ENCODE assay signal across 1 cellular context in genomic region chr2:135059577-135059976, GRCh38.
TF ChIP-seq lines count a peak whose summit lies in the region.

No MANE protein-coding gene starts in this region.

TF ChIP-seq in HepG2, 621 proteins besides CTCF, POLR2A, EP300 and RAD21:
- TF ChIP-seq ZNF749 (CRISPR knock-in tag; IDR thresholded peaks at IDR 0.05; ENCODE audit: borderline replicate concordance) (no peak), PRDM15 (CRISPR knock-in tag; IDR thresholded peaks at IDR 0.05) (no peak), CREM (IDR thresholded peaks at IDR 0.05) (no peak), CREM (CRISPR knock-in tag; IDR thresholded peaks at IDR 0.05) (no peak), GTF3A (CRISPR knock-in tag; conservative IDR thresholded peaks at IDR 0.05) (no peak), ZNF761 (CRISPR knock-in tag; conservative IDR thresholded peaks at IDR 0.05) (no peak), ZNF782 (CRISPR knock-in tag; IDR thresholded peaks at IDR 0.05; ENCODE audit: borderline replicate concordance) (no peak), SOX13 (IDR thresholded peaks at IDR 0.05) (no peak), SOX13 (CRISPR knock-in tag; conservative IDR thresholded peaks at IDR 0.05 in 1 of 2, IDR thresholded peaks at IDR 0.05 in 1 of 2) (no peak), KMT2A (CRISPR knock-in tag; IDR thresholded peaks at IDR 0.05) (no peak), AKAP8 (CRISPR knock-in tag; IDR thresholded peaks at IDR 0.05) (no peak), AHR (CRISPR knock-in tag; IDR thresholded peaks at IDR 0.05) (no peak), ZNF644 (CRISPR knock-in tag; IDR thresholded peaks at IDR 0.05; ENCODE audit: low read depth) (no peak), NPAS2 (CRISPR knock-in tag; IDR thresholded peaks at IDR 0.05; ENCODE audit: borderline replicate concordance) (no peak), THRA (CRISPR knock-in tag; IDR thresholded peaks at IDR 0.05; ENCODE audit: borderline replicate concordance) (no peak), NR2F2 (IDR thresholded peaks at IDR 0.05; ENCODE audit: borderline replicate concordance, low read depth) (no peak), SPEN (CRISPR knock-in tag; IDR thresholded peaks at IDR 0.05; ENCODE audit: low read depth) (no peak), FLYWCH1 (CRISPR knock-in tag; IDR thresholded peaks at IDR 0.05) (no peak), ZNF33A (CRISPR knock-in tag; IDR thresholded peaks at IDR 0.05; ENCODE audit: borderline replicate concordance) (no peak)
